Comparison of ENCODE assay signal across 1 cellular context in genomic region chr1:178541829-178542553, GRCh38.
TF ChIP-seq lines count a peak whose summit lies in the region.

No MANE protein-coding gene starts in this region.

TF ChIP-seq in HepG2, 621 proteins besides CTCF, POLR2A, EP300 and RAD21 (continued from another document and continues in another):
- TF ChIP-seq CC2D1A (CRISPR knock-in tag; IDR thresholded peaks at IDR 0.05) (no peak), GPBP1L1 (CRISPR knock-in tag; IDR thresholded peaks at IDR 0.05) (no peak), AHDC1 (CRISPR knock-in tag; IDR thresholded peaks at IDR 0.05; ENCODE audit: borderline replicate concordance) (peak; percentile 65; the same call in 1 of the 2 replicates), ZHX1 (CRISPR knock-in tag; IDR thresholded peaks at IDR 0.05; ENCODE audit: low read depth) (0 out of 2 replicates have a peak, but pooled peaks have one; percentile 49), PRMT3 (CRISPR knock-in tag; IDR thresholded peaks at IDR 0.05; ENCODE audit: borderline replicate concordance, low read depth) (no peak), ZMYM3 (CRISPR knock-in tag; IDR thresholded peaks at IDR 0.05) (no peak), ZNF615 (CRISPR knock-in tag; IDR thresholded peaks at IDR 0.05; ENCODE audit: borderline replicate concordance) (peak; percentile 67; the same call in 1 of the 2 replicates), RXRA (CRISPR knock-in tag; IDR thresholded peaks at IDR 0.05) (no peak; the same call in none of the 2 replicates), CEBPB (IDR thresholded peaks at IDR 0.05; ENCODE audit: borderline replicate concordance, low read depth, low read length) (no peak), SCMH1 (CRISPR knock-in tag; IDR thresholded peaks at IDR 0.05; ENCODE audit: borderline replicate concordance) (no peak), SMAD1 (CRISPR knock-in tag; IDR thresholded peaks at IDR 0.05; ENCODE audit: borderline replicate concordance, low read depth) (no peak), NFE2 (CRISPR knock-in tag; IDR thresholded peaks at IDR 0.05) (no peak), NAIF1 (CRISPR knock-in tag; IDR thresholded peaks at IDR 0.05; ENCODE audit: borderline replicate concordance) (no peak), USF2 (IDR thresholded peaks at IDR 0.05; ENCODE audit: low read depth, low read length) (no peak), USF2 (CRISPR knock-in tag; IDR thresholded peaks at IDR 0.05; ENCODE audit: borderline replicate concordance) (no peak; the same call in 1 of the 2 replicates), ZNF740 (CRISPR knock-in tag; IDR thresholded peaks at IDR 0.05) (no peak; the same call in 1 of the 2 replicates), FOSL2 (CRISPR knock-in tag; IDR thresholded peaks at IDR 0.05) (no peak), HOXD1 (CRISPR knock-in tag; IDR thresholded peaks at IDR 0.05) (peak; percentile 91), THAP11 (CRISPR knock-in tag; IDR thresholded peaks at IDR 0.05) (peak; percentile 73), HNRNPH1 (optimal IDR thresholded peaks at IDR 0.05; ENCODE audit: low read depth, low read length) (no peak), ZNF574 (CRISPR knock-in tag; IDR thresholded peaks at IDR 0.05) (peak; percentile 72), MED13 (CRISPR knock-in tag; IDR thresholded peaks at IDR 0.05) (0 out of 2 replicates have a peak, but pooled peaks have one; percentile 51), KLF11 (CRISPR knock-in tag; IDR thresholded peaks at IDR 0.05) (0 out of 2 replicates have a peak, but pooled peaks have one; percentile 8), TOPORS (CRISPR knock-in tag; IDR thresholded peaks at IDR 0.05) (no peak), ZMYM2 (CRISPR knock-in tag; IDR thresholded peaks at IDR 0.05) (0 out of 2 replicates have a peak, but pooled peaks have one; percentile 20), ISL2 (CRISPR knock-in tag; IDR thresholded peaks at IDR 0.05) (peak; percentile 60; the same call in 1 of the 2 replicates), ZNF709 (CRISPR knock-in tag; IDR thresholded peaks at IDR 0.05) (no peak), NFRKB (IDR thresholded peaks at IDR 0.05) (no peak), NFYC (CRISPR knock-in tag; IDR thresholded peaks at IDR 0.05) (no peak), NCOA5 (CRISPR knock-in tag; IDR thresholded peaks at IDR 0.05) (no peak), NFAT5 (CRISPR knock-in tag; IDR thresholded peaks at IDR 0.05) (peak; percentile 49; the same call in 1 of the 2 replicates), ZNF749 (CRISPR knock-in tag; IDR thresholded peaks at IDR 0.05; ENCODE audit: borderline replicate concordance) (no peak), ONECUT2 (CRISPR knock-in tag; IDR thresholded peaks at IDR 0.05) (no peak), MYC (CRISPR knock-in tag; IDR thresholded peaks at IDR 0.05; ENCODE audit: borderline replicate concordance) (0 out of 2 replicates have a peak, but pooled peaks have one; percentile 43), KLF15 (CRISPR knock-in tag; IDR thresholded peaks at IDR 0.05; ENCODE audit: borderline replicate concordance) (0 out of 2 replicates have a peak, but pooled peaks have one; percentile 44), BCL3 (CRISPR knock-in tag; IDR thresholded peaks at IDR 0.05) (no peak; the same call in 1 of the 2 replicates), HMGA1 (CRISPR knock-in tag; conservative IDR thresholded peaks at IDR 0.05) (no peak), ZNF572 (CRISPR knock-in tag; IDR thresholded peaks at IDR 0.05) (no peak), NFIC (IDR thresholded peaks at IDR 0.05; ENCODE audit: low read length) (no peak), REXO4 (CRISPR knock-in tag; IDR thresholded peaks at IDR 0.05; ENCODE audit: borderline replicate concordance) (no peak), THYN1 (CRISPR knock-in tag; IDR thresholded peaks at IDR 0.05; ENCODE audit: borderline replicate concordance, low read depth) (no peak)
